In the genomic region with DNA sequence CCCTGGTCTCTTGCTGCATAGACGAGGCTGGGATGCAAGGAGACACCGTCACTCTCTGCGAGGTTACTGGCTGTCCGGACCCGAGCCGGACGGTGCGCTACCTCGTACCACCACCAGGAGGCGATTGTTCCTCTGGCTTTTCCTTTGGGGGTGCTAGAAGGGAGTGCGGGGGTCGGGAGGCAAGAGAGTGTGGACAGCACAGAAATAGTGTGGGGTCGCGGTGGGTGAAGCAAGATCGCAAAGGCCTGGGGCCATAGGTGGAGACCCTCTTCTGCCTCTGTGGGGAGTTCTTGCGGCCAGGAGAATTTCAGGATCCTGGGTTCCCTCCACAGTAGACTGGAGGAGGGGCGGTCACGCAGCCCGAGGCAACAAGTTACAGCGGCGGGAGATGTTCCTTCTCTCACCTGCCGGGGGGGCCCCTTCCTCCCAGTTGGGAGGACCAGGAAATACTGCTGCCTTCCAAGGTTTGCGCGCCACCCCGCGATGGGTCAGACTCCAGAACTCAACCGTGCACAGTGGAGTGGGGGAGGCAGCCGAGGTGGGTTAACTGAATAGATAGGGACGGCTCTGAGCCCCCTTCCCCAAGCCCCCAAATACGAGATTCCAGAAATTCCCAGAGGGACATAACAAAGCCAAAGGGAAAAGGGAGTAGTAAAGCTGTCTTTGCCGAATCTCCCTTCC, we compare ENCODE assay signal across 7 cellular contexts. TPM values are rescaled to one million over a fixed set of nuclear protein-coding genes. Genes with fewer than 3 reads are reported as not detected.
A peak's percentile ranks its signal among the peaks of the same experiment; 100 is the strongest.
DNase-seq lines count a peak whose midpoint lies in the region; ATAC-seq and TF ChIP-seq lines count a peak whose summit lies in the region.

No MANE protein-coding gene starts in this region.

- H3K9me3 ChIP-seq in esophagus muscularis mucosa: no peaks in the 10 kb centered on the region
- no peaks in the 10 kb centered on the region for H3K9me3 ChIP-seq in neural cell (ENCODE audit: low read length)
- no peaks in the 10 kb centered on the region for H3K9me3 ChIP-seq in transverse colon

- H3K27me3 ChIP-seq in esophagus muscularis mucosa (peaks cover 0 to 91% (median 26%) of the 10 kb centered on the region in 4 donors), neural cell (ENCODE audit: insufficient read depth, low read depth, low read length) (peaks cover 66% of the 10 kb centered on the region), transverse colon (peaks cover 39% of the 10 kb centered on the region)

- no peak for TF ChIP-seq EP300 in esophagus muscularis mucosa (IDR thresholded peaks at IDR 0.05)
- TF ChIP-seq EP300 in neural cell (conservative IDR thresholded peaks at IDR 0.05; ENCODE audit: poor library complexity, severe bottlenecking): no peak
- TF ChIP-seq EP300 in transverse colon (IDR thresholded peaks at IDR 0.05; ENCODE audit: low read depth): no peak

- no peaks in the 10 kb centered on the region for H4K20me1 ChIP-seq in neural cell (ENCODE audit: insufficient read depth)

- H3K27ac ChIP-seq in esophagus muscularis mucosa (replicated peaks in 1 of 4) (no peak overlapping the region), neural cell (ENCODE audit: low read length) (no peak overlapping the region), transverse colon (no peak overlapping the region)

- DNase-seq in NCI-H526 treated with DMSO at 0.1 percent for 48 hours (lab: John Stamatoyannopoulos, UW) (peak; percentile 35), activated T-cell treated with anti-CD3 and anti-CD28 coated beads for 48 hours (ENCODE audit: low read depth) (peak; percentile 68), esophagus muscularis mucosa (ENCODE audit: extremely low spot score) (no peak), transverse colon (peak; percentile 73)

- 9% methylated on average over 31 of the region's 31 CpGs for WGBS in esophagus muscularis mucosa
- 2 to 20% methylated on average over 1 to 27 of the region's 31 CpGs for WGBS in transverse colon (ENCODE audit: low coverage in 1 of 2), 2 donors

- no peak overlapping the region for H2AFZ ChIP-seq in neural cell (ENCODE audit: low read depth, low read length)

- H3K4me3 ChIP-seq in esophagus muscularis mucosa (peak overlapping the region; percentile 26 to 43 (median 30)), neural cell (ENCODE audit: low read length) (peak overlapping the region; percentile 56), transverse colon (peak overlapping the region in 3 of 4 donors; percentile 7 to 25 (median 22))

- TF ChIP-seq RAD21 in neural cell (conservative IDR thresholded peaks at IDR 0.05): peak; percentile 38

- TF ChIP-seq POLR2A in GM18505 (IDR thresholded peaks at IDR 0.05; ENCODE audit: borderline replicate concordance, extremely low read depth, insufficient read depth, insufficient read length): peak; percentile 10
- no peak for TF ChIP-seq POLR2A in esophagus muscularis mucosa (IDR thresholded peaks at IDR 0.05; ENCODE audit: low read depth)
- no peak for TF ChIP-seq POLR2A in transverse colon (IDR thresholded peaks at IDR 0.05)

- no peaks in the 10 kb centered on the region for H3K9me2 ChIP-seq in neural cell (ENCODE audit: insufficient read depth, low read length)

- no peaks in the 10 kb centered on the region for H3K79me2 ChIP-seq in neural cell (replicated peaks; ENCODE audit: insufficient read depth, low read length)

- H3K36me3 ChIP-seq in esophagus muscularis mucosa (peaks cover 0 to 30% (median 2%) of the 10 kb centered on the region in 4 donors), neural cell (ENCODE audit: insufficient read depth, low read length) (no peaks in the 10 kb centered on the region), transverse colon (no peaks in the 10 kb centered on the region)

- H3F3A ChIP-seq in neural cell (ENCODE audit: insufficient read depth, low read length, poor library complexity, severe bottlenecking): no peaks in the 10 kb centered on the region

- in situ Hi-C loops in transverse colon (cut with MboI; ENCODE audit: low pct_ligation_motif_present in 1 of 4, low pct_unique_long_range_greater_than_20kb in 1 of 4, low sequenced_read_pairs in 3 of 4): no loop called here

- H3K4me2 ChIP-seq in neural cell (ENCODE audit: low read length): no peak overlapping the region

- intact Hi-C loops in esophagus muscularis mucosa (cut with DNase I): loop anchor here (5.0 kb wide), 1 partner anchor 69 kb away; no protein-coding TSS in a partner anchor
- intact Hi-C loops in transverse colon (cut with DNase I; ENCODE audit: low total_unique reads): loop anchor here (5.0 kb wide), 1 partner anchor 41 kb away; no protein-coding TSS in a partner anchor

- peaks cover 18 to 32% (median 25%) of the 10 kb centered on the region in 4 donors for H3K4me1 ChIP-seq in esophagus muscularis mucosa
- peaks cover 12 to 34% (median 17%) of the 10 kb centered on the region in 4 donors for H3K4me1 ChIP-seq in transverse colon

- ATAC-seq in GM18505 (IDR thresholded peaks at IDR 0.05; ENCODE audit: unreplicated experiment): no peak
- ATAC-seq in HG03354 (IDR thresholded peaks at IDR 0.05; ENCODE audit: poor library complexity, severe bottlenecking, unreplicated experiment): no peak

- no peak overlapping the region for H3K9ac ChIP-seq in neural cell (ENCODE audit: low read length)

- TF ChIP-seq CTCF in esophagus muscularis mucosa (IDR thresholded peaks at IDR 0.05): peak; percentile 62 to 83 (median 69)
- TF ChIP-seq CTCF in neural cell (IDR thresholded peaks at IDR 0.05; ENCODE audit: poor library complexity, severe bottlenecking): peak; percentile 66
- TF ChIP-seq CTCF in transverse colon (IDR thresholded peaks at IDR 0.05): peak; percentile 82 to 92 (median 88)

TF ChIP-seq in neural cell, 6 proteins besides CTCF, POLR2A, EP300 and RAD21:
- TF ChIP-seq EZH2 (IDR thresholded peaks at IDR 0.05; ENCODE audit: borderline replicate concordance, insufficient read depth, low read length, poor library complexity, severe bottlenecking) (no peak), SMC3 (conservative IDR thresholded peaks at IDR 0.05; ENCODE audit: poor library complexity) (peak; percentile 53)

RNA-seq across cellular contexts. Expression of a gene that starts 6.9 kb away (rescaled TPM):
- total RNA-seq in esophagus muscularis mucosa (1 to 10 TPM in 3 of 4 donors, not detected in 1; 1.2 to 1.5 (median 1.4) TPM), transverse colon (not detected)
- polyA plus RNA-seq in neural cell: not detected in 2 replicates
- polyA minus RNA-seq in neural cell: not detected in 2 replicates

RNA-seq across cellular contexts. Expression of a gene that starts 13.2 kb away (rescaled TPM):
- total RNA-seq in esophagus muscularis mucosa (1 to 10 TPM; 3.3 to 8.9 (median 6.3) TPM), transverse colon (1 to 10 TPM in 3 of 4 donors, under 1 TPM in 1; 0.60 to 7.6 (median 5.9) TPM)
- polyA plus RNA-seq in neural cell: not detected in 2 replicates
- not detected in 2 replicates for polyA minus RNA-seq in neural cell

RNA-seq across cellular contexts. Expression of a gene that starts 13.3 kb away (rescaled TPM):
- 1 to 10 TPM in 2 of 4 donors, under 1 TPM in 1, not detected in 1; 0.97 to 2.2 (median 2.1) TPM for total RNA-seq in esophagus muscularis mucosa
- not detected in 2 replicates for polyA plus RNA-seq in neural cell
- polyA minus RNA-seq in neural cell: not detected in 2 replicates
- 1 to 10 TPM in 1 of 4 donors, under 1 TPM in 1, not detected in 2; 0.68 to 4.0 TPM for total RNA-seq in transverse colon
